In genomic region chr13:40187836-40188591, GRCh38 we compare ENCODE assay signal across 9 cellular contexts.
A peak's percentile ranks its signal among the peaks of the same experiment; 100 is the strongest.
DNase-seq lines count a peak whose midpoint lies in the region; ATAC-seq and TF ChIP-seq lines count a peak whose summit lies in the region.
"Had no signal": no experiment of that assay in that cellular context is flagged by ENCODE, and none has a peak within 500 bp of the region (broad histone marks: within the 10 kb centered on the region; RNA-seq: fewer than 3 reads in every experiment).

No MANE protein-coding gene starts in this region.

- H3K27ac ChIP-seq in right atrium auricular region: no peak overlapping the region

- intact Hi-C loops in cardiac septum (cut with DNase I): no loop called here

- H3K9me3 ChIP-seq in right atrium auricular region: no peaks in the 10 kb centered on the region

- H3K4me1 ChIP-seq in right atrium auricular region: peaks cover 0 to 35% of the 10 kb centered on the region in 2 donors

- H3K4me3 ChIP-seq in H7 (ENCODE audit: insufficient read depth, low read depth, low read length): no peak overlapping the region
- H3K4me3 ChIP-seq in right atrium auricular region: no peak overlapping the region

- H3K36me3 ChIP-seq in H7 (replicated peaks; ENCODE audit: control insufficient read depth, insufficient read depth, low read length) (no peaks in the 10 kb centered on the region), right atrium auricular region (no peaks in the 10 kb centered on the region)

- ATAC-seq in GM19463 (IDR thresholded peaks at IDR 0.05; ENCODE audit: unreplicated experiment): no peak

- no peaks in the 10 kb centered on the region for H3K27me3 ChIP-seq in H7 (ENCODE audit: control insufficient read depth, insufficient read depth, low read length)
- H3K27me3 ChIP-seq in right atrium auricular region: no peaks in the 10 kb centered on the region

- DNase-seq in H7: peak; percentile 49
- peak; percentile 46 for DNase-seq in activated CD8-positive, alpha-beta memory T cell treated with anti-CD3 and anti-CD28 coated beads, Interleukin-2, amount 50 U/mL, for 4 hours
- DNase-seq in effector CD8-positive, alpha-beta T cell (lab: John Stamatoyannopoulos, UW): peak; percentile 37
- peak; percentile 41 to 57 for DNase-seq in stimulated activated CD4-positive, alpha-beta T cell treated with anti-CD3 and anti-CD28 coated beads, Interleukin-2, amount 100 ng/mL, for 24 hours
- DNase-seq in cardiac septum (ENCODE audit: low spot score): no peak
- no peak for DNase-seq in NCI-H526 treated with DMSO at 0.1 percent for 48 hours (lab: John Stamatoyannopoulos, UW)
- DNase-seq in right atrium auricular region (ENCODE audit: low spot score): no peak
- DNase-seq: OCI-M1 had no signal

- TF ChIP-seq CTCF in right atrium auricular region (IDR thresholded peaks at IDR 0.05): no peak

Comparison
In these comparisons a context has a peak if more than half of its experiments do, and no peak if none do; other contexts are left out.
1. DNase-seq: peak in H7 (single experiment), activated CD8-positive, alpha-beta memory T cell treated with anti-CD3 and anti-CD28 coated beads, Interleukin-2, amount 50 U/mL, for 4 hours (single experiment), effector CD8-positive, alpha-beta T cell (single experiment) and stimulated activated CD4-positive, alpha-beta T cell treated with anti-CD3 and anti-CD28 coated beads, Interleukin-2, amount 100 ng/mL, for 24 hours (2 of 2); none in cardiac septum (single experiment), NCI-H526 treated with DMSO at 0.1 percent for 48 hours (single experiment) and right atrium auricular region (single experiment).